In the genomic region with DNA sequence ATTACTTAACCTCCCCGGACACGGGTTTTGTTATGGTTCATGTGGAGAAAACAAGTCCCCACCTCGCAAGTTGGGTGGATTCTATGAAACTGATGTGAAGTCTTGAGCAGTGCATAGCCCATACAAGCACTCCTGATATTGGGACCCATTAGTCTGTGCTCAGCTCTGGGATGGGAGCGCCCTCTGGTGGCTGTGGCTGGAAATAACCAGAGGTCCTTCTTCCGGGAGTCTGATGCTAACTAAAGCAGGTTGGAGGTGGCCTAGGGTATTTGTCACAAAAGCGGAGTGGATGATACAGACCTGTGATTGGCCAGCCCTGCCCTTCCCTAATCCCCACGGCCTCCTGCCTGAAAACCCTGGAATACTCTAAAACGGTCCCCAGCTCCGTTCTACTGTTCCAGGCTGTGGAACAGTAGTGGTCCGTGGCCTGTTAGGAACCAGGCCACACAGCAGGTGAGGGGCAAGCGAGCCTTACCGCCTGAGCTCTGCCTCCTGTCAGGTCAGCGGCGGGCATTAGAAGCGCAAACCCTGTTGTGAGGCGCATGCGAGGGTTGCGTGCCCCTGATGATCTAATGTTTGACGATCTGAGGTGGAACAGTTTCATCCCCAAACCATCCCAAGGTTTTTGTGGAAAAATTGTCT, we compare ENCODE assay signal across 8 cellular contexts. TPM values are rescaled to one million over a fixed set of nuclear protein-coding genes. Genes with fewer than 3 reads are reported as not detected.
DNase-seq lines count a peak whose midpoint lies in the region; ATAC-seq and TF ChIP-seq lines count a peak whose summit lies in the region.

No MANE protein-coding gene starts in this region.

- peak; percentile 80 for DNase-seq in COLO829 (ENCODE audit: low spot score)
- peak; percentile 78 for DNase-seq in HPDE6-E6E7 (ENCODE audit: extremely low spot score)
- peak; percentile 69 for DNase-seq in NOMO-1 treated with dmso at 0.1 percent for 144 hours (lab: John Stamatoyannopoulos, UW; ENCODE audit: unreplicated experiment)
- DNase-seq in activated CD8-positive, alpha-beta memory T cell treated with anti-CD3 and anti-CD28 coated beads, Interleukin-2, amount 50 U/mL, for 1 hour (ENCODE audit: extremely low read depth) = peak; percentile 72
- DNase-seq in epidermal melanocyte (ENCODE audit: insufficient read length, low spot score) = peak; percentile 96
- peak; percentile 86 to 94 (median 93) for DNase-seq in mucosa of descending colon
- peak; percentile 80 to 87 for DNase-seq in stimulated activated CD8-positive, alpha-beta memory T cell treated with anti-CD3 and anti-CD28 coated beads, Interleukin-7, amount 100 ng/mL, for 4 hours (ENCODE audit: low read depth in 2 of 2)

- peak; percentile 87 for TF ChIP-seq CTCF in mucosa of descending colon (IDR thresholded peaks at IDR 0.05)

- ATAC-seq in GM19452 (IDR thresholded peaks at IDR 0.05; ENCODE audit: unreplicated experiment) (peak; percentile 93), mucosa of descending colon (peak; percentile 88)

- no peaks in the 10 kb centered on the region for H3K36me3 ChIP-seq in mucosa of descending colon (ENCODE audit: low read depth)

- H3K9me3 ChIP-seq in mucosa of descending colon = no peaks in the 10 kb centered on the region

- intact Hi-C loops in mucosa of descending colon (cut with DNase I, micrococcal nuclease) = loop anchor here (2.0 to 10.0 kb wide), 3 partner anchors 55 to 65 kb away; partner anchors contain the start of gene ENDOU (in 1 of the 2)

- no peak overlapping the region for H3K4me3 ChIP-seq in mucosa of descending colon

- H3K4me1 ChIP-seq in mucosa of descending colon (ENCODE audit: low read depth) = peaks cover 6% of the 10 kb centered on the region

RNA-seq across cellular contexts. Expression of gene SLC48A1, which starts 6.4 kb away (rescaled TPM):
- 10 to 100 TPM; 17.2 to 35.4 (median 19.1) TPM for total RNA-seq in mucosa of descending colon

RNA-seq across cellular contexts. Expression of gene RAPGEF3, which starts 20.7 kb away (rescaled TPM):
- 10 to 100 TPM in 2 of 3 donors, 1 to 10 TPM in 1; 9.5 to 15.6 (median 11.4) TPM for total RNA-seq in mucosa of descending colon

RNA-seq across cellular contexts. Expression of gene HDAC7, which starts 40.3 kb away (rescaled TPM):
- 10 to 100 TPM; 19.5 to 67.4 (median 33.2) TPM for total RNA-seq in mucosa of descending colon

RNA-seq across cellular contexts. Expression of gene ENDOU, which starts 54.1 kb away (rescaled TPM):
- under 1 TPM in 2 of 3 donors, not detected in 1; 0.19 to 0.31 TPM for total RNA-seq in mucosa of descending colon
